Comparison of ENCODE assay signal across 22 cellular contexts in genomic region chr6:41711323-41712038, GRCh38. TPM values are rescaled to one million over a fixed set of nuclear protein-coding genes. Genes with fewer than 3 reads are reported as not detected.
DNase-seq lines count a peak whose midpoint lies in the region; FAIRE-seq and TF ChIP-seq lines count a peak whose summit lies in the region.
"Had no signal": no experiment of that assay in that cellular context is flagged by ENCODE, and none has a peak within 500 bp of the region (broad histone marks: within the 10 kb centered on the region; RNA-seq: fewer than 3 reads in every experiment).

No MANE protein-coding gene starts in this region.

- no peaks in the 10 kb centered on the region for H3K9me3 Mint-ChIP-seq in Calu3 (ENCODE audit: low read depth, unreplicated experiment)
- H3K9me3 Mint-ChIP-seq: activated naive CD4-positive, alpha-beta T cell treated with anti-CD3 and anti-CD28 coated beads for 36 hours; T-cell had no signal

- H2AFZ ChIP-seq in Karpas-422 (ENCODE audit: low read length): no peak overlapping the region
- H2AFZ ChIP-seq: parathyroid adenoma had no signal

- 63 to 64% methylated on average over 8 to 9 of the region's 9 CpGs for WGBS in thyroid gland, 2 donors

- H3K27me3 ChIP-seq in Karpas-422 (ENCODE audit: low read length): no peaks in the 10 kb centered on the region
- H3K27me3 ChIP-seq in neutrophil: no peaks in the 10 kb centered on the region
- no peaks in the 10 kb centered on the region for H3K27me3 ChIP-seq in thyroid gland
- H3K27me3 ChIP-seq: colonic mucosa had no signal

- H3K4me1 Mint-ChIP-seq in Calu3 (ENCODE audit: low read depth, unreplicated experiment): peaks cover 31% of the 10 kb centered on the region

- no peaks in the 10 kb centered on the region for H3K27me3 Mint-ChIP-seq in Calu3 (ENCODE audit: unreplicated experiment)
- H3K27me3 Mint-ChIP-seq: T-cell had no signal

- H3K27ac ChIP-seq in Karpas-422 (ENCODE audit: low read length) (peak overlapping the region; percentile 99), caudate nucleus (ENCODE audit: low read depth, low read length) (peak overlapping the region; percentile 99), neutrophil (peak overlapping the region; percentile 1), thyroid gland (peak overlapping the region; percentile 90 to 99 (median 97))
- H3K27ac ChIP-seq: colonic mucosa had no signal

- H3K9me3 ChIP-seq in Karpas-422 (ENCODE audit: low read length) (no peaks in the 10 kb centered on the region), neutrophil (no peaks in the 10 kb centered on the region), thyroid gland (no peaks in the 10 kb centered on the region)
- H3K9me3 ChIP-seq: colonic mucosa had no signal

- peaks cover 98% of the 10 kb centered on the region for H3K4me1 ChIP-seq in Karpas-422 (ENCODE audit: low read length)
- peaks cover 42 to 43% of the 10 kb centered on the region in 2 experiments for H3K4me1 ChIP-seq in neutrophil (ENCODE audit: control insufficient read depth in 1 of 2, insufficient read depth in 1 of 2, low read depth in 1 of 2, low read length in 1 of 2)
- H3K4me1 ChIP-seq in thyroid gland: peaks cover 77 to 91% of the 10 kb centered on the region in 2 donors
- H3K4me1 ChIP-seq: colonic mucosa had no signal

- TF ChIP-seq CTCF in neutrophil (IDR thresholded peaks at IDR 0.05) (no peak), thyroid gland (IDR thresholded peaks at IDR 0.05) (no peak), Calu3 (IDR thresholded peaks at IDR 0.05; ENCODE audit: unreplicated experiment) (no peak)

- H3K79me2 ChIP-seq in Karpas-422 (ENCODE audit: low read length): peaks cover 75% of the 10 kb centered on the region

- CTCF ChIA-PET in Calu3 (lab: Charles Lee): interaction anchor here (2.9 kb wide), 1 partner anchor 23 kb away, joined by 22 read pairs; the partner anchor contains the start of gene TFEB

- no peak overlapping the region for H3K9ac ChIP-seq in Karpas-422 (ENCODE audit: low read length)
- H3K9ac ChIP-seq: parathyroid adenoma had no signal

- H3K4me2 ChIP-seq in Karpas-422 (ENCODE audit: low read depth, low read length, poor library complexity, severe bottlenecking): no peak overlapping the region

- no peak overlapping the region for H3K4me3 Mint-ChIP-seq in Calu3 (ENCODE audit: low read depth, unreplicated experiment)
- H3K4me3 Mint-ChIP-seq: activated naive CD4-positive, alpha-beta T cell treated with anti-CD3 and anti-CD28 coated beads for 36 hours; T-cell had no signal

- H3K36me3 Mint-ChIP-seq in Calu3 (ENCODE audit: insufficient read depth, unreplicated experiment): no peaks in the 10 kb centered on the region

- H3K27ac Mint-ChIP-seq in Calu3 (ENCODE audit: unreplicated experiment): no peak overlapping the region
- H3K27ac Mint-ChIP-seq: activated naive CD4-positive, alpha-beta T cell treated with anti-CD3 and anti-CD28 coated beads for 36 hours had no signal

- H3K9me2 ChIP-seq in Karpas-422 (replicated peaks; ENCODE audit: insufficient read depth, low read length): no peaks in the 10 kb centered on the region

- H3K36me3 ChIP-seq in Karpas-422 (ENCODE audit: insufficient read depth, low read length): 0 out of 2 replicates have a peak, but pooled peaks cover 4% of the 10 kb centered on the region
- peaks cover 24% of the 10 kb centered on the region for H3K36me3 ChIP-seq in neutrophil
- H3K36me3 ChIP-seq in thyroid gland: no peaks in the 10 kb centered on the region
- H3K36me3 ChIP-seq: colonic mucosa had no signal

- FAIRE-seq in urothelium cell line (lab: Jason Lieb, UNC): no peak
- FAIRE-seq: astrocyte, small intestine had no signal

- DNase-seq in Karpas-422 (no peak), caudate nucleus (lab: John Stamatoyannopoulos, UW) (no peak), thyroid gland (peak; percentile 57 to 61), Calu3 (no peak), urothelium cell line (ENCODE audit: low spot score) (no peak)
- DNase-seq in stimulated activated CD4-positive, alpha-beta T cell treated with anti-CD3 and anti-CD28 coated beads, Interleukin-1b, Interleukin-23, amount 100 ng/mL, for 48 hours: no peak
- DNase-seq: activated CD4-positive, alpha-beta T cell treated with anti-CD3 and anti-CD28 coated beads, Interleukin-2, amount 50 U/mL, for 4 hours; activated naive CD4-positive, alpha-beta T cell treated with anti-CD3 and anti-CD28 coated beads for 36 hours; colonic mucosa; KBM-7; NCI-H2081; NCI-H510A treated with DMSO at 0.1 percent for 48 hours; SHP77; small intestine; stimulated activated CD8-positive, alpha-beta memory T cell treated with anti-CD3 and anti-CD28 coated beads, Interleukin-4, amount 100 ng/mL, for 48 hours; T-cell had no signal

- no TSS peak for BruUV-seq in Calu3 (replicated peaks; lab: Mats Ljungman, UMichigan)

- TF ChIP-seq POLR2A in thyroid gland (IDR thresholded peaks at IDR 0.05): no peak

- intact Hi-C loops in thyroid gland (cut with DNase I): no loop called here
- intact Hi-C loops in Calu3 (cut with micrococcal nuclease; ENCODE audit: unreplicated experiment): no loop called here

- peaks cover 8% of the 10 kb centered on the region; the same call in 1 of the 2 replicates for H4K20me1 ChIP-seq in Karpas-422 (ENCODE audit: insufficient read depth, low read depth, low read length)

- H3K4me3 ChIP-seq in Karpas-422 (ENCODE audit: low read length): no peak overlapping the region
- no peak overlapping the region for H3K4me3 ChIP-seq in neutrophil (ENCODE audit: low read depth in 1 of 2, low read length in 1 of 2)
- H3K4me3 ChIP-seq in thyroid gland (replicated peaks in 1 of 3): no peak overlapping the region
- H3K4me3 ChIP-seq: colonic mucosa had no signal

RNA-seq across cellular contexts. Expression of gene TFEB, which starts 23.9 kb away (rescaled TPM):
- total RNA-seq in Karpas-422 (2014; rRNA removed; shearing (Covaris generic); ENCODE audit: low replicate concordance): 72.3 and 117 TPM in 2 replicates
- total RNA-seq in thyroid gland: 10 to 100 TPM; 23.0 to 39.0 (median 34.9) TPM
- 4.4 and 6.6 TPM in 2 replicates for total RNA-seq in Calu3 (2022)

RNA-seq across cellular contexts. Expression of gene PGC, which starts 35.7 kb away (rescaled TPM):
- not detected in 2 replicates for total RNA-seq in Karpas-422 (2014; rRNA removed; shearing (Covaris generic); ENCODE audit: low replicate concordance)
- total RNA-seq in thyroid gland (not detected), Calu3 (2022) (not detected in 2 replicates)
- total RNA-seq: activated naive CD4-positive, alpha-beta T cell treated with anti-CD3 and anti-CD28 coated beads for 36 hours; astrocyte; fibroblast of villous mesenchyme; G401; ureter had no signal

Comparison
In these comparisons a context has a peak if more than half of its experiments do, and no peak if none do; other contexts are left out.
1. DNase-seq: peak in thyroid gland (2 of 2); none in Karpas-422 (single experiment), caudate nucleus (0 of 61), stimulated activated CD4-positive, alpha-beta T cell treated with anti-CD3 and anti-CD28 coated beads, Interleukin-1b, Interleukin-23, amount 100 ng/mL, for 48 hours (single experiment), Calu3 (single experiment) and urothelium cell line (single experiment).
2. H3K27ac ChIP-seq: peak in every context shown above with its lines; median percentile 99 in Karpas-422; 99 in caudate nucleus; 97 in thyroid gland; 1 in neutrophil.